16 cellular contexts compared by ENCODE assay signal in the genomic region with DNA sequence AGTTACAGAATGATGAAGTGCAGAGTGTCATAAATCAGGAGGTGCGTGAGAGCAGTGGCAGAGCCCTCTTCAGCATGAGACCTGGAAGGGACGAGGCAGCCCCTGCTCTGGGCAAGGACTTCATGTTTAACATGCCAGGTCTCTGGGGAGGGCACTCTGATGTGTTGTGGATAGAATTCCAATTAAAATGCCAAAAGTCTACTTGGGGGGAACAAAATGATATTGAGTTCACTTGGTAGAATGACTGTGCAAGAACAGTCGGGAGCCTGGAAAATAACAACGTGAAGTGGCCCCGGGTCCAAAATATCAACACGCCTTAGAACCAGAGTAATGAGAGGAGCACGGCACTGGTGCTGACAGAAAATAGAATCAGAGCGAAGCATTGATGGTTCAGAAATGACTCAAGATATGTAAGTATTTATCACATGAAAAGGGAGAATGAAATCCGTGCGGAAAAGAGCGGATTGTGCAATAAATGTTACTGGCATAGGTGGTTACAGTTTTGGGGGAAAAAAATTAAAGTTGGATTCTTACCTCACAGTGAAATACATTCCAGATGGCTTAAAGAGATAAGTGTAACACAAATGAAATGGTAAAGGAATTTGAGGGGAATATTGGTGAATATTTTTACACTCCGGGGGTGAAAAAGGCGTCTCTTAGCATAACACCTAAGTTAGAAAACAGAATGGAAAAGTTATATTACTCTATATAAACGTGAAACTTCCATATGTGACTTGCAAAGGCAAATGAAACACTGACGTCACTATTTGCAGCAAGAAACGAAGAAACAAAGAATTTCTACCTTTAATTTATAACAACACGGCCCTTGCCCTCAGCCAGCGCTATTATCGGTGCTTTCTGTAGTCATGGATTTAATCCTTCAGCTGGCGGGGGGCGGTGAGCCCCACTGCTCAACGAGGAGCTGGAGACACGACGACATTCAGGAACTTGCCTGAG.
A peak's percentile ranks its signal among the peaks of the same experiment; 100 is the strongest.
DNase-seq lines count a peak whose midpoint lies in the region; ATAC-seq, FAIRE-seq and TF ChIP-seq lines count a peak whose summit lies in the region.
"Had no signal": no experiment of that assay in that cellular context is flagged by ENCODE, and none has a peak within 500 bp of the region (broad histone marks: within the 10 kb centered on the region; RNA-seq: fewer than 3 reads in every experiment).

No MANE protein-coding gene starts in this region.

- peaks cover 15% of the 10 kb centered on the region for H3K9me1 ChIP-seq in IMR-90 (ENCODE audit: insufficient read depth, low read length)

- TF ChIP-seq RAD21 in IMR-90 (IDR thresholded peaks at IDR 0.05; ENCODE audit: low read length), result no peak

- H2BK120ac ChIP-seq in IMR-90 (ENCODE audit: low read depth, low read length), result no peak overlapping the region

- H2BK15ac ChIP-seq in IMR-90 (ENCODE audit: low read depth, low read length), result no peak overlapping the region

- whole genome bisulfite sequencing in IMR-90 (ENCODE audit: extremely low coverage in 2 of 2, insufficient read length in 1 of 2), 2 experiments, result 69% methylated on average over 5 of the region's 24 CpGs; no CpG with 5 or more reads in 1 of the 2 experiments

- H2AK5ac ChIP-seq in IMR-90 (ENCODE audit: low read depth, low read length), result no peak overlapping the region

- POLR2A ChIA-PET in IMR-90 (lab: Charles Lee; ENCODE audit: unreplicated experiment), result no interaction called here

- no peak overlapping the region for H4K91ac ChIP-seq in IMR-90 (ENCODE audit: insufficient read depth, low read depth, low read length)

- in situ Hi-C loops in IMR-90 (cut with MboI; ENCODE audit: low sequenced_read_pairs), result no loop called here

- no peak for TF ChIP-seq CTCF in IMR-90 (conservative IDR thresholded peaks at IDR 0.05; ENCODE audit: low read depth, low read length)
- no peak for TF ChIP-seq CTCF in fibroblast of pulmonary artery (IDR thresholded peaks at IDR 0.05; ENCODE audit: low read length, missing control alignments)

- intact Hi-C loops in IMR-90 (cut with micrococcal nuclease), result loop anchor here (10.0 kb wide), 1 partner anchor 164 kb away; no protein-coding TSS in a partner anchor

- no peak overlapping the region for H4K5ac ChIP-seq in IMR-90 (ENCODE audit: low read depth, low read length)

- H3K18ac ChIP-seq in IMR-90 (ENCODE audit: low read depth, low read length), result no peak overlapping the region

- H3K27ac ChIP-seq in IMR-90 (ENCODE audit: insufficient read depth, low read length) (no peak overlapping the region), subcutaneous abdominal adipose tissue (ENCODE audit: low read depth, low read length) (peak overlapping the region; percentile 41)
- H3K27ac ChIP-seq in effector memory CD4-positive, alpha-beta T cell (ENCODE audit: insufficient read depth, low read length, poor library complexity, severe bottlenecking), result no peak overlapping the region

- H2AFZ ChIP-seq in IMR-90 (replicated peaks; ENCODE audit: low read length, poor library complexity), result no peak overlapping the region

- H3K23ac ChIP-seq in IMR-90 (ENCODE audit: low read depth, low read length), result no peak overlapping the region

- no peak overlapping the region for H3K56ac ChIP-seq in IMR-90 (ENCODE audit: extremely low read depth, insufficient read depth, low read length)

- no peak overlapping the region for H3K14ac ChIP-seq in IMR-90 (replicated peaks; ENCODE audit: low read depth, low read length)

- no peaks in the 10 kb centered on the region for H3K79me1 ChIP-seq in IMR-90 (ENCODE audit: low read depth in 1 of 2, low read length in 2 of 2)

- TF ChIP-seq POLR2A in IMR-90 (IDR thresholded peaks at IDR 0.05; ENCODE audit: low read depth, low read length) (no peak), GM12892 (IDR thresholded peaks at IDR 0.05; ENCODE audit: low read depth, low read length) (no peak)

- no TSS peak for BruUV-seq in IMR-90 (replicated peaks; lab: Mats Ljungman, UMichigan)

- H3K4me1 ChIP-seq in IMR-90 (ENCODE audit: control insufficient read depth, insufficient read depth, low read length) (peaks cover 13% of the 10 kb centered on the region), subcutaneous abdominal adipose tissue (ENCODE audit: control insufficient read depth in 5 of 5, insufficient read depth in 5 of 5, low read length in 5 of 5) (peaks cover 5 to 25% (median 10%) of the 10 kb centered on the region in 5 donors)
- no peaks in the 10 kb centered on the region for H3K4me1 ChIP-seq in effector memory CD4-positive, alpha-beta T cell (ENCODE audit: control insufficient read depth, insufficient read depth, low read length, poor library complexity, severe bottlenecking)

- dilution Hi-C loops in IMR-90 (cut with HindIII; ENCODE audit: low sequenced_read_pairs, unreplicated experiment), result no loop called here

- H3K4me3 ChIP-seq in IMR-90 (ENCODE audit: insufficient read depth, low read depth, low read length), result no peak overlapping the region
- H3K4me3 ChIP-seq in fibroblast of pulmonary artery (replicated peaks; ENCODE audit: low read depth, low read length), result no peak overlapping the region
- H3K4me3 ChIP-seq in subcutaneous abdominal adipose tissue (ENCODE audit: low read depth in 1 of 5, low read length in 5 of 5), result no peak overlapping the region
- no peak overlapping the region for H3K4me3 ChIP-seq in effector memory CD4-positive, alpha-beta T cell (ENCODE audit: insufficient read depth, low read depth, low read length, poor library complexity, severe bottlenecking)

- no peaks in the 10 kb centered on the region for H3K36me3 ChIP-seq in IMR-90 (ENCODE audit: control insufficient read depth, insufficient read depth, low read length)
- no peaks in the 10 kb centered on the region for H3K36me3 ChIP-seq in subcutaneous abdominal adipose tissue (ENCODE audit: control insufficient read depth in 5 of 5, insufficient read depth in 5 of 5, low read length in 5 of 5)
- no peaks in the 10 kb centered on the region for H3K36me3 ChIP-seq in effector memory CD4-positive, alpha-beta T cell (ENCODE audit: control insufficient read depth, insufficient read depth, low read length)

- no peak overlapping the region for H4K8ac ChIP-seq in IMR-90 (ENCODE audit: low read depth in 2 of 2, low read length in 2 of 2)

- H3K9ac ChIP-seq in IMR-90 (ENCODE audit: low read depth, low read length) (no peak overlapping the region), subcutaneous abdominal adipose tissue (ENCODE audit: low read length in 5 of 5) (no peak overlapping the region)

- no peak overlapping the region for H2BK20ac ChIP-seq in IMR-90 (ENCODE audit: low read depth, low read length)

- peak; percentile 59 for DNase-seq in AG20443 (ENCODE audit: low spot score)
- DNase-seq in IMR-90, result no peak
- peak; percentile 47 for DNase-seq in fibroblast of pulmonary artery (ENCODE audit: low read depth)
- DNase-seq in stimulated activated CD8-positive, alpha-beta memory T cell treated with anti-CD3 and anti-CD28 coated beads, Interleukin-4, amount 100 ng/mL, for 48 hours, result no peak
- no peak for DNase-seq in effector memory CD4-positive, alpha-beta T cell
- DNase-seq in GM12892 (ENCODE audit: insufficient read length), result no peak
- DNase-seq: DND-41, GDM1, MM.1S, NCI-H1105, NCI-H1694 treated with DMSO at 0.1 percent for 48 hours, NCI-H345, NCI-H526 treated with DMSO at 0.1 percent for 48 hours, SIG-M5 had no signal

- H3K4me2 ChIP-seq in IMR-90 (ENCODE audit: low read depth, low read length), result no peak overlapping the region

- H2BK5ac ChIP-seq in IMR-90 (ENCODE audit: low read depth, low read length, poor library complexity, severe bottlenecking), result no peak overlapping the region

- H3K9me3 ChIP-seq in IMR-90 (ENCODE audit: control insufficient read depth, insufficient read depth, low read length) (no peaks in the 10 kb centered on the region; the same call in 1 of the 2 replicates), subcutaneous abdominal adipose tissue (ENCODE audit: control insufficient read depth in 5 of 5, low read length in 5 of 5) (no peaks in the 10 kb centered on the region)
- no peaks in the 10 kb centered on the region for H3K9me3 ChIP-seq in effector memory CD4-positive, alpha-beta T cell (ENCODE audit: control insufficient read depth, low read length)

- H4K20me1 ChIP-seq in IMR-90 (ENCODE audit: insufficient read depth, low read length), result no peaks in the 10 kb centered on the region

- H3K27me3 ChIP-seq in IMR-90 (ENCODE audit: control insufficient read depth, insufficient read depth, low read length) (no peaks in the 10 kb centered on the region), subcutaneous abdominal adipose tissue (ENCODE audit: control insufficient read depth in 5 of 5, insufficient read depth in 4 of 5, low read length in 5 of 5) (no peaks in the 10 kb centered on the region)
- no peaks in the 10 kb centered on the region for H3K27me3 ChIP-seq in effector memory CD4-positive, alpha-beta T cell (replicated peaks; ENCODE audit: control insufficient read depth, insufficient read depth, low read length, poor library complexity, severe bottlenecking)

- CTCF ChIA-PET in IMR-90 (lab: Yijun Ruan, JAX), result no interaction called here

- no peak for ATAC-seq in IMR-90 (ENCODE audit: low read depth)

- FAIRE-seq in GM12892 (lab: Jason Lieb, UNC), result no peak
- FAIRE-seq: H1 had no signal

- no peak overlapping the region for H2AK9ac ChIP-seq in IMR-90 (replicated peaks; ENCODE audit: low read depth, low read length, poor library complexity)

- no peak overlapping the region for H3K4ac ChIP-seq in IMR-90 (ENCODE audit: low read depth, low read length)

TF ChIP-seq in IMR-90, 13 proteins besides CTCF, POLR2A, EP300 and RAD21:
- TF ChIP-seq CHD1 (IDR thresholded peaks at IDR 0.05; ENCODE audit: low read depth, low read length) (no peak), MAFK (IDR thresholded peaks at IDR 0.05; ENCODE audit: low read depth, low read length) (no peak), CEBPB (IDR thresholded peaks at IDR 0.05; ENCODE audit: low read depth, low read length) (peak; percentile 73), BHLHE40 (IDR thresholded peaks at IDR 0.05; ENCODE audit: low read depth, low read length) (no peak)
- TF ChIP-seq, protein P1, sequence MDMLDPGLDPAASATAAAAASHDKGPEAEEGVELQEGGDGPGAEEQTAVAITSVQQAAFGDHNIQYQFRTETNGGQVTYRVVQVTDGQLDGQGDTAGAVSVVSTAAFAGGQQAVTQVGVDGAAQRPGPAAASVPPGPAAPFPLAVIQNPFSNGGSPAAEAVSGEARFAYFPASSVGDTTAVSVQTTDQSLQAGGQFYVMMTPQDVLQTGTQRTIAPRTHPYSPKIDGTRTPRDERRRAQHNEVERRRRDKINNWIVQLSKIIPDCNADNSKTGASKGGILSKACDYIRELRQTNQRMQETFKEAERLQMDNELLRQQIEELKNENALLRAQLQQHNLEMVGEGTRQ (IDR thresholded peaks at IDR 0.05; ENCODE audit: low read depth, low read length), result no peak

Comparison
In these comparisons a context has a peak if more than half of its experiments do, and no peak if none do; other contexts are left out.
1. DNase-seq: peak in AG20443 (single experiment) and fibroblast of pulmonary artery (single experiment); none in IMR-90 (single experiment), stimulated activated CD8-positive, alpha-beta memory T cell treated with anti-CD3 and anti-CD28 coated beads, Interleukin-4, amount 100 ng/mL, for 48 hours (single experiment), effector memory CD4-positive, alpha-beta T cell (0 of 3) and GM12892 (single experiment).